Comparison of ENCODE assay signal across 21 cellular contexts in the genomic region with DNA sequence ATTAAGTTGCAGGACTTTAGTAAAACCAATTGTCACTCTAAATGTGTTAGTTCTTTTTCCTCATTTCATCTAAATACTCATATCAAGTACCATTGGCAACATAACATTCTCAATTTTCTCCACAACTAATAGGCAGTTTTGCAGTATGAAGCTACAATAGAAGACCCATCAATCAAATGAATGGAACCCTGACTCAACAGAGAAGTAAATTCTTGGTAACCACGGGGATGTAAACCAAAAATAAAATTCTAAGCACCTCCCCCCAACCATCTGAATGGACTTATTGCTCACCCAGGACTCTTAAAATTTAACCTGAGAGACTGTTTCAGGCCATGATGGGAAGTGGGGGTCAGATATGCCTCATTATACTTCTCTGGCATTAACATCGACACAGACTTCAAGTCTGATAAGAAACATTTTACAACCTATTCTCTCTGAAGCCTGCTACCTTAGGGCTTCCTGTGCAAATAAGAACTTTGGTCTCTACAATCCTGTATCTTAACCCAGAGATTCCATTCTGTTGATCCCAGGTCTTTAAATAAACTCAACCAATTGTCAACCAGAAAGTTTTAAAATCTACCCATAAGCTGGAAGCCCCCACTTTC.
DNase-seq lines count a peak whose midpoint lies in the region; ATAC-seq and TF ChIP-seq lines count a peak whose summit lies in the region.
"Had no signal": no experiment of that assay in that cellular context is flagged by ENCODE, and none has a peak within 500 bp of the region (broad histone marks: within the 10 kb centered on the region; RNA-seq: fewer than 3 reads in every experiment).

No MANE protein-coding gene starts in this region.

- H3K9me3 ChIP-seq in colonic mucosa = no peaks in the 10 kb centered on the region
- H3K9me3 ChIP-seq in osteoblast (ENCODE audit: low read depth, low read length) = no peaks in the 10 kb centered on the region
- H3K9me3 ChIP-seq: sigmoid colon, SJSA1, thyroid gland had no signal

- TF ChIP-seq CTCF in colonic mucosa (IDR thresholded peaks at IDR 0.05) = no peak
- no peak for TF ChIP-seq CTCF in osteoblast (IDR thresholded peaks at IDR 0.05; ENCODE audit: extremely low read depth, low read depth, low read length)

- no peaks in the 10 kb centered on the region for H3K27me3 ChIP-seq in colonic mucosa
- no peaks in the 10 kb centered on the region for H3K27me3 ChIP-seq in osteoblast (ENCODE audit: insufficient read depth, low read length)
- H3K27me3 ChIP-seq: sigmoid colon, SJSA1, thyroid gland had no signal

- H3K4me1 ChIP-seq in colonic mucosa = no peaks in the 10 kb centered on the region
- no peaks in the 10 kb centered on the region for H3K4me1 ChIP-seq in osteoblast (ENCODE audit: insufficient read depth, low read length)
- H3K4me1 ChIP-seq: parathyroid adenoma, sigmoid colon, SJSA1, thyroid gland had no signal

- no peak overlapping the region for H3K4me2 ChIP-seq in osteoblast (ENCODE audit: insufficient read depth, low read length)

- H4K20me1 ChIP-seq in osteoblast (ENCODE audit: insufficient read depth, low read length) = no peaks in the 10 kb centered on the region

- intact Hi-C loops in colonic mucosa (cut with DNase I) = no loop called here

- no peaks in the 10 kb centered on the region for H3K79me2 ChIP-seq in osteoblast (ENCODE audit: insufficient read depth, low read length)
- H3K79me2 ChIP-seq: parathyroid adenoma had no signal

- H3K27ac ChIP-seq in colonic mucosa = no peak overlapping the region
- H3K27ac ChIP-seq in osteoblast (ENCODE audit: low read depth, low read length) = no peak overlapping the region
- H3K27ac ChIP-seq: parathyroid adenoma, sigmoid colon, SJSA1, thyroid gland had no signal

- DNase-seq in NCI-H226 (peak; percentile 62), colonic mucosa (peak; percentile 22), renal cortical epithelial cell (ENCODE audit: low read depth) (peak; percentile 16), NK-92 (lab: John Stamatoyannopoulos, UW; ENCODE audit: unreplicated experiment) (no peak), HUDEP-2 (lab: John Stamatoyannopoulos, UW; ENCODE audit: unreplicated experiment in 76 of 76) (no peak), osteoblast (ENCODE audit: insufficient read length, low spot score, missing footprints) (no peak)
- DNase-seq in activated CD4-positive, alpha-beta T cell treated with anti-CD3 and anti-CD28 coated beads, Interleukin-2, amount 50 U/mL, for 48 hours = no peak
- DNase-seq: activated CD4-positive, alpha-beta T cell treated with anti-CD3 and anti-CD28 coated beads for 48 hours; activated naive CD8-positive, alpha-beta T cell treated with anti-CD3 and anti-CD28 coated beads, Interleukin-2, amount 50 U/mL, for 24 hours; CD4-positive, alpha-beta memory T cell; hypothalamus; NCI-H1694 treated with DMSO at 0.1 percent for 48 hours; NCI-H2227 treated with DMSO at 0.1 percent for 48 hours; sigmoid colon; stimulated activated naive CD4-positive, alpha-beta T cell; thyroid gland had no signal

- H3K4me3 ChIP-seq in colonic mucosa = no peak overlapping the region
- no peak overlapping the region for H3K4me3 ChIP-seq in osteoblast (ENCODE audit: insufficient read depth, low read length)
- H3K4me3 ChIP-seq: sigmoid colon, SJSA1, thyroid gland had no signal

- H3K36me3 ChIP-seq in colonic mucosa (no peaks in the 10 kb centered on the region), osteoblast (ENCODE audit: insufficient read depth, low read length) (no peaks in the 10 kb centered on the region)
- H3K36me3 ChIP-seq: sigmoid colon, SJSA1, thyroid gland had no signal

- H2AFZ ChIP-seq in osteoblast (ENCODE audit: low read length) = no peak overlapping the region
- H2AFZ ChIP-seq: parathyroid adenoma had no signal

- no peak overlapping the region for H3K9ac ChIP-seq in colonic mucosa (ENCODE audit: low read depth in 2 of 2, low read length in 2 of 2)
- H3K9ac ChIP-seq: parathyroid adenoma had no signal

- peak; percentile 70 for ATAC-seq in GM18511 (IDR thresholded peaks at IDR 0.05; ENCODE audit: unreplicated experiment)
- ATAC-seq: activated naive CD8-positive, alpha-beta T cell treated with anti-CD3 and anti-CD28 coated beads, Interleukin-2, amount 50 U/mL, for 24 hours; HCT116; natural killer cell treated with Interleukin-12 subunit alpha and Interleukin-12 subunit beta and Interleukin-15 and Interleukin-18, amount 100 ng/mL, for 72 hours had no signal

Comparison
In these comparisons a context has a peak if more than half of its experiments do, and no peak if none do; other contexts are left out.
1. DNase-seq: peak in NCI-H226 (single experiment), colonic mucosa (single experiment) and renal cortical epithelial cell (single experiment); none in NK-92 (single experiment), HUDEP-2 (0 of 76), osteoblast (single experiment) and activated CD4-positive, alpha-beta T cell treated with anti-CD3 and anti-CD28 coated beads, Interleukin-2, amount 50 U/mL, for 48 hours (0 of 2).